Comparison of ENCODE assay signal across 13 cellular contexts in the genomic region with DNA sequence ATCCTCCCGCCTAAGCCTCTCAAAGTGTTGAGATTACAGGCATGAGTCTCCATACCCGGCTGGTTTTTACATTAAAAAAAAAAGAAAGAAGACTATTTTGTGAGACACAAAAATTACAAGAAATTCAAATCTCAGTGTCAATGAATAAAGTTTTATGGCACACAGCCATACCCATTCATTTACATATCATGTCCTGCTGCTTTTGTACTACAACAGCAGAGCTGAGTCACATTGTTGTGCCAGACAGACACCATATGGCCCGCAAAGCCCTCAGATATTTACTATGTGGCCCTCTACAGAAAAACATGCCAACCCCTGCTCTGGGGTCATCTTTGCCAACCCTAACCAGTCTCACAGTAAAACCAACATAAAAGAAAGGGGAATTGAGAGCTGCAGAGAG. TPM values are rescaled to one million over a fixed set of nuclear protein-coding genes. Genes with fewer than 3 reads are reported as not detected.
DNase-seq lines count a peak whose midpoint lies in the region; TF ChIP-seq lines count a peak whose summit lies in the region.
"Had no signal": no experiment of that assay in that cellular context is flagged by ENCODE, and none has a peak within 500 bp of the region (broad histone marks: within the 10 kb centered on the region; RNA-seq: fewer than 3 reads in every experiment).

No MANE protein-coding gene starts in this region.

- H3K27ac ChIP-seq in testis = no peak overlapping the region

- intact Hi-C loops in MCF 10A (cut with micrococcal nuclease) (no loop called here), testis (cut with DNase I; ENCODE audit: low total_unique reads) (no loop called here)

- CTCF ChIA-PET in MCF 10A (lab: Yijun Ruan, JAX) = interaction anchor here (0.6 kb wide), 1 partner anchor 61 kb away, joined by 3 read pairs; no protein-coding TSS in a partner anchor

- H3K27me3 Mint-ChIP-seq in MCF 10A (ENCODE audit: insufficient read depth, unreplicated experiment) = no peaks in the 10 kb centered on the region
- H3K27me3 Mint-ChIP-seq: CD8-positive, alpha-beta memory T cell had no signal

- BruUV-seq in MCF 10A (replicated peaks; lab: Mats Ljungman, UMichigan) = no TSS peak

- peaks cover 83% of the 10 kb centered on the region for H3K36me3 Mint-ChIP-seq in MCF 10A (ENCODE audit: insufficient read depth, unreplicated experiment)

- peak; percentile 46 for DNase-seq in D341Med (ENCODE audit: low spot score)
- DNase-seq in HCEC 1CT = peak; percentile 28
- peak; percentile 29 for DNase-seq in amniotic epithelial cell (ENCODE audit: low read depth)
- peak; percentile 37 for DNase-seq in fibroblast of mammary gland (ENCODE audit: low read depth)
- no peak for DNase-seq in MCF 10A (ENCODE audit: unreplicated experiment)
- DNase-seq in testis = no peak
- no peak for DNase-seq in GOT3 (lab: John Stamatoyannopoulos, UW)
- DNase-seq: CD8-positive, alpha-beta memory T cell; NCI-H1048; NCI-H146; NCI-H2107; NCI-H774; SIG-M5 had no signal

- no peaks in the 10 kb centered on the region for H3K36me3 ChIP-seq in testis (ENCODE audit: low read depth, missing control alignments)

- H3K27me3 ChIP-seq in testis = no peaks in the 10 kb centered on the region

- H3K27ac Mint-ChIP-seq in MCF 10A (ENCODE audit: low read depth, unreplicated experiment) = no peak overlapping the region

- H3K4me1 Mint-ChIP-seq in MCF 10A (ENCODE audit: insufficient read depth, unreplicated experiment) = peaks cover 7% of the 10 kb centered on the region

- H3K9me3 ChIP-seq in testis = no peaks in the 10 kb centered on the region

- POLR2A ChIA-PET in MCF 10A (lab: Yijun Ruan, JAX) = interaction anchor here (0.6 kb wide), 1 partner anchor 26 kb away, joined by 3 read pairs; no protein-coding TSS in a partner anchor

- H3K9me3 Mint-ChIP-seq in MCF 10A (ENCODE audit: unreplicated experiment) = no peaks in the 10 kb centered on the region
- H3K9me3 Mint-ChIP-seq: CD8-positive, alpha-beta memory T cell had no signal

- H3K4me3 Mint-ChIP-seq in MCF 10A (ENCODE audit: unreplicated experiment) = no peak overlapping the region

- H3K4me1 ChIP-seq in testis = peaks cover 9% of the 10 kb centered on the region

- TF ChIP-seq CTCF in fibroblast of mammary gland (conservative IDR thresholded peaks at IDR 0.05; ENCODE audit: control insufficient read depth, insufficient read depth, low read depth, low read length) = no peak
- no peak for TF ChIP-seq CTCF in MCF 10A (IDR thresholded peaks at IDR 0.05; ENCODE audit: unreplicated experiment)
- TF ChIP-seq CTCF in testis (IDR thresholded peaks at IDR 0.05) = no peak

- WGBS in testis, 2 donors = 86 to 94% methylated on average over 3 of the region's 3 CpGs

- H3K4me3 ChIP-seq in fibroblast of mammary gland (ENCODE audit: control insufficient read depth, low read depth, low read length) = no peak overlapping the region
- H3K4me3 ChIP-seq in testis = no peak overlapping the region

- TF ChIP-seq POLR2A in testis (IDR thresholded peaks at IDR 0.05) = no peak

RNA-seq across cellular contexts. Expression of a gene that starts 5.3 kb away (rescaled TPM):
- 69.3 and 81.8 TPM in 2 replicates for total RNA-seq in MCF 10A (2022)
- 100 to 1,000 TPM; 115 to 119 TPM for total RNA-seq in testis
- 105 TPM for polyA plus RNA-seq in testis (ENCODE audit: insufficient read depth, low read depth, low replicate concordance)

RNA-seq across cellular contexts. Expression of a gene that starts 6.3 kb away (rescaled TPM):
- total RNA-seq in MCF 10A (2022) = 2.1 and 4.5 TPM in 2 replicates
- 10 to 100 TPM; 17.7 to 18.8 TPM for total RNA-seq in testis
- polyA plus RNA-seq in testis (ENCODE audit: insufficient read depth, low read depth, low replicate concordance) = 12.5 TPM
- polyA plus RNA-seq: CD8-positive, alpha-beta memory T cell had no signal

RNA-seq across cellular contexts. Expression of a gene that starts 26.6 kb away (rescaled TPM):
- 11.1 and 12.9 TPM in 2 replicates for total RNA-seq in MCF 10A (2022)
- total RNA-seq in testis = 10 to 100 TPM; 66.1 to 66.5 TPM
- polyA plus RNA-seq in testis (ENCODE audit: insufficient read depth, low read depth, low replicate concordance) = 80.8 TPM

Comparison
In these comparisons a context has a peak if more than half of its experiments do, and no peak if none do; other contexts are left out.
1. DNase-seq: peak in D341Med (single experiment), HCEC 1CT (single experiment), amniotic epithelial cell (single experiment) and fibroblast of mammary gland (single experiment); none in MCF 10A (single experiment), testis (single experiment) and GOT3 (single experiment).